ENCODE assay signal across 8 cellular contexts in the genomic region with DNA sequence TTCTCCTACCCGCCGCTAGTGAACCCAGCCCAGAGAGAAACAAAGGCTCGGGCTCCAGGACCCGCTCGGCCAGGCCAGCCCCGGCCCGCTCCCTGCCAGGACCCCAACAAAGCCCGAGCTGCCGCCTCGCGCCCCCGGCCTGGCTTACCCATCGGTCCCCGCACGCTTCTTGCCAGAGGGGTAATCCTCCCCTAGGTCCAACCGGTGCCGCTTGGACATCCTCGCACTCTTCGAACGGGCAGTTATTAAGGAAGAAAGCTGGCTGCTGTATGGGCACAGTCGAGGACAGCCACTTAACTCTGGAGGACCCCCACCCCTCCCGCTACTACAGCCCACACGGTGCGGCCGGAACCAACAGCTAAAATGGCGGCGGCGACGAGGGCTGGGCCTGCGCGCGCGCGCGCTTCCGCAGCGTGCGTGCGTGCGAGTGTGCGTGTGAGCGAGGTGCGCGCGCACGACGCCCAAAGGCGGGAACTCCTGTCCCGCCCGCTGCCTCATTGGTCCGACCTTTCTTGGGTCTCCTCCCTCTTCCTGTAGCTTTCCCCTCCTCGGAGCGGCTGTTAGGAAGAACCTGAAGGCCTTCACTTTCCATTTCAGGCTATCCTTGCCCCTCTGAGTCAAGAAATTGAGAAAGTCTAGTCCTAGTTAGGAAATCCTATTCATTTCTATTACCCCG. TPM values are rescaled to one million over a fixed set of nuclear protein-coding genes. Genes with fewer than 3 reads are reported as not detected.
A peak's percentile ranks its signal among the peaks of the same experiment; 100 is the strongest.
DNase-seq lines count a peak whose midpoint lies in the region; ATAC-seq and TF ChIP-seq lines count a peak whose summit lies in the region.

A gene (minus strand): TSS at position 380 of the 676 bp plus-strand sequence. CDS start 161 bp downstream, at position 219.

- H3K9ac ChIP-seq in liver (ENCODE audit: low read depth in 1 of 2, low read length in 2 of 2): peak within 1 kb of the TSS; percentile 95 to 98

- under 1% methylated on average over 54 of the region's 54 CpGs for WGBS in liver

- CTCF ChIA-PET in activated CD4-positive, alpha-beta memory T cell treated with anti-CD3 and anti-CD28 coated beads, Interleukin-2, amount 10 ng/mL, durations not matched to agents 7 days and 5 days (lab: Charles Lee): interaction anchor here (0.6 to 1.4 kb wide), 6 partner anchors 9 to 728 kb away, joined by 3 to 6 read pairs (median 4); a partner anchor contains a TSS

- peak within 1 kb of the TSS; percentile 97 for H3K27ac ChIP-seq in CD4-positive, CD25-positive, alpha-beta regulatory T cell (ENCODE audit: insufficient read depth, low read length, poor library complexity, severe bottlenecking)
- H3K27ac ChIP-seq in dorsolateral prefrontal cortex: peak within 1 kb of the TSS; percentile 73 to 99 (median 96)
- H3K27ac ChIP-seq in liver (ENCODE audit: low read depth in 1 of 2, low read length in 2 of 2): peak within 1 kb of the TSS; percentile 99

- H3K4me1 Mint-ChIP-seq in CD4-positive, CD25-positive, alpha-beta regulatory T cell: peaks cover 14 to 46% (median 33%) of the 10 kb centered on the region in 4 donors
- H3K4me1 Mint-ChIP-seq in activated CD4-positive, alpha-beta memory T cell treated with anti-CD3 and anti-CD28 coated beads, Interleukin-2, amount 10 ng/mL, durations not matched to agents 7 days and 5 days: peaks cover 42% of the 10 kb centered on the region

- TF ChIP-seq RAD21 in liver (IDR thresholded peaks at IDR 0.05): peak in 1 of 2 donors; percentile 20

- H3K4me3 Mint-ChIP-seq in CD4-positive, CD25-positive, alpha-beta regulatory T cell: peak within 1 kb of the TSS; percentile 93 to 100 (median 98)
- H3K4me3 Mint-ChIP-seq in activated CD4-positive, alpha-beta memory T cell treated with anti-CD3 and anti-CD28 coated beads, Interleukin-2, amount 10 ng/mL, durations not matched to agents 7 days and 5 days: peak within 1 kb of the TSS; percentile 90

- peak within 1 kb of the TSS; percentile 96 to 99 (median 97) for H3K27ac Mint-ChIP-seq in CD4-positive, CD25-positive, alpha-beta regulatory T cell
- peak within 1 kb of the TSS; percentile 85 for H3K27ac Mint-ChIP-seq in activated CD4-positive, alpha-beta memory T cell treated with anti-CD3 and anti-CD28 coated beads, Interleukin-2, amount 10 ng/mL, durations not matched to agents 7 days and 5 days

- peaks cover 0 to 5% (median 2%) of the 10 kb centered on the region in 7 donors for H3K9me3 Mint-ChIP-seq in CD4-positive, CD25-positive, alpha-beta regulatory T cell
- no peaks in the 10 kb centered on the region for H3K9me3 Mint-ChIP-seq in activated CD4-positive, alpha-beta memory T cell treated with anti-CD3 and anti-CD28 coated beads, Interleukin-2, amount 10 ng/mL, durations not matched to agents 7 days and 5 days

- intact Hi-C loops in dorsolateral prefrontal cortex (cut with DNase I): loop anchor here (1.0 to 5.0 kb wide), 4 partner anchors 74 to 328 kb away; a partner anchor contains a TSS

- H3K36me3 Mint-ChIP-seq in CD4-positive, CD25-positive, alpha-beta regulatory T cell: peaks cover 6% of the 10 kb centered on the region
- H3K36me3 Mint-ChIP-seq in activated CD4-positive, alpha-beta memory T cell treated with anti-CD3 and anti-CD28 coated beads, Interleukin-2, amount 10 ng/mL, durations not matched to agents 7 days and 5 days (ENCODE audit: low read depth): peaks cover 34% of the 10 kb centered on the region

- H3K4me3 ChIP-seq in CD4-positive, CD25-positive, alpha-beta regulatory T cell (ENCODE audit: low read depth, low read length): peak within 1 kb of the TSS; percentile 95
- peak within 1 kb of the TSS; percentile 65 to 100 (median 97) for H3K4me3 ChIP-seq in dorsolateral prefrontal cortex
- peak within 1 kb of the TSS; percentile 95 to 99 (median 98) for H3K4me3 ChIP-seq in liver (ENCODE audit: low read depth in 1 of 3, low read length in 3 of 3)

- H3K9me3 ChIP-seq in CD4-positive, CD25-positive, alpha-beta regulatory T cell (ENCODE audit: control insufficient read depth in 2 of 2, low read length in 2 of 2): peaks cover 0 to under 1% of the 10 kb centered on the region in 2 experiments
- no peaks in the 10 kb centered on the region for H3K9me3 ChIP-seq in liver (ENCODE audit: control insufficient read depth in 4 of 4, low read length in 3 of 4)

- H3K27me3 ChIP-seq in CD4-positive, CD25-positive, alpha-beta regulatory T cell (ENCODE audit: control insufficient read depth, insufficient read depth, low read length): no peaks in the 10 kb centered on the region
- H3K27me3 ChIP-seq in dorsolateral prefrontal cortex: no peaks in the 10 kb centered on the region
- no peaks in the 10 kb centered on the region for H3K27me3 ChIP-seq in liver (ENCODE audit: control insufficient read depth in 4 of 4, insufficient read depth in 4 of 4, low read length in 3 of 4)

- ATAC-seq in CD4-positive, CD25-positive, alpha-beta regulatory T cell (ENCODE audit: low read depth in 2 of 2): peak; percentile 95 to 97
- ATAC-seq in GM19438 (IDR thresholded peaks at IDR 0.05; ENCODE audit: low read depth, unreplicated experiment) (peak; percentile 82), HG03575 (IDR thresholded peaks at IDR 0.05; ENCODE audit: extremely low read depth, insufficient number of reproducible peaks, low FRiP score, unreplicated experiment) (peak; percentile 54)

- DNase-seq in CD4-positive, CD25-positive, alpha-beta regulatory T cell: peak; percentile 91 to 97 (median 92)
- peak; percentile 80 for DNase-seq in NCI-H82 treated with DMSO at 0.1 percent for 48 hours (lab: John Stamatoyannopoulos, UW; ENCODE audit: unreplicated experiment)
- peak; percentile 93 for DNase-seq in activated CD4-positive, alpha-beta memory T cell treated with anti-CD3 and anti-CD28 coated beads, Interleukin-2, amount 10 ng/mL, durations not matched to agents 7 days and 5 days
- peak; percentile 89 to 96 (median 94) for DNase-seq in dorsolateral prefrontal cortex
- peak; percentile 94 for DNase-seq in stimulated activated CD4-positive, alpha-beta T cell treated with anti-CD3 and anti-CD28 coated beads, Interleukin-4, amount 100 ng/mL, for 24 hours

- TF ChIP-seq CTCF in dorsolateral prefrontal cortex (IDR thresholded peaks at IDR 0.05 in 54 of 56, conservative IDR thresholded peaks at IDR 0.05 in 2 of 56; ENCODE audit: low read depth in 1 of 56, partially characterized antibody in 56 of 56): peak in 29 of 56 donors; percentile 2 to 53 (median 28)
- TF ChIP-seq CTCF in liver (IDR thresholded peaks at IDR 0.05; ENCODE audit: low read depth, low read length, missing input control): no peak

- no peaks in the 10 kb centered on the region for H3K36me3 ChIP-seq in CD4-positive, CD25-positive, alpha-beta regulatory T cell (ENCODE audit: control insufficient read depth, insufficient read depth, low read length)
- no peaks in the 10 kb centered on the region for H3K36me3 ChIP-seq in liver (ENCODE audit: control insufficient read depth in 4 of 4, insufficient read depth in 3 of 4, low read depth in 1 of 4, low read length in 3 of 4)

- no peaks in the 10 kb centered on the region for H3K27me3 Mint-ChIP-seq in CD4-positive, CD25-positive, alpha-beta regulatory T cell
- no peaks in the 10 kb centered on the region for H3K27me3 Mint-ChIP-seq in activated CD4-positive, alpha-beta memory T cell treated with anti-CD3 and anti-CD28 coated beads, Interleukin-2, amount 10 ng/mL, durations not matched to agents 7 days and 5 days

- POLR2A ChIA-PET in activated CD4-positive, alpha-beta memory T cell treated with anti-CD3 and anti-CD28 coated beads, Interleukin-2, amount 10 ng/mL, durations not matched to agents 7 days and 5 days (lab: Charles Lee): interaction anchor here (0.7 to 3.7 kb wide), 29 partner anchors 10 to 1328 kb away, joined by 3 to 46 read pairs (median 5); a partner anchor contains a TSS

- peaks cover 30% of the 10 kb centered on the region for H3K4me1 ChIP-seq in CD4-positive, CD25-positive, alpha-beta regulatory T cell (ENCODE audit: control insufficient read depth, insufficient read depth, low read length, poor library complexity, severe bottlenecking)
- peaks cover 6 to 18% (median 13%) of the 10 kb centered on the region in 4 donors for H3K4me1 ChIP-seq in liver (ENCODE audit: control insufficient read depth in 4 of 4, insufficient read depth in 4 of 4, low read length in 3 of 4)

TF ChIP-seq in liver, 16 proteins besides CTCF, POLR2A, EP300 and RAD21 (continues in another document):
- TF ChIP-seq RXRA (IDR thresholded peaks at IDR 0.05) (peak in 1 of 2 donors; percentile 5), HNF4A (conservative IDR thresholded peaks at IDR 0.05) (peak in 1 of 2 donors; percentile 25), FOXA2 (IDR thresholded peaks at IDR 0.05) (no peak), TAF1 (conservative IDR thresholded peaks at IDR 0.05) (peak; percentile 69), GABPA (IDR thresholded peaks at IDR 0.05 in 1 of 2, conservative IDR thresholded peaks at IDR 0.05 in 1 of 2) (peak in 1 of 2 donors; percentile 78), JUND (IDR thresholded peaks at IDR 0.05) (no peak), NR2F2 (IDR thresholded peaks at IDR 0.05) (no peak), FOXA1 (IDR thresholded peaks at IDR 0.05) (no peak), HNF4G (IDR thresholded peaks at IDR 0.05) (no peak)
- TF ChIP-seq, protein P1, sequence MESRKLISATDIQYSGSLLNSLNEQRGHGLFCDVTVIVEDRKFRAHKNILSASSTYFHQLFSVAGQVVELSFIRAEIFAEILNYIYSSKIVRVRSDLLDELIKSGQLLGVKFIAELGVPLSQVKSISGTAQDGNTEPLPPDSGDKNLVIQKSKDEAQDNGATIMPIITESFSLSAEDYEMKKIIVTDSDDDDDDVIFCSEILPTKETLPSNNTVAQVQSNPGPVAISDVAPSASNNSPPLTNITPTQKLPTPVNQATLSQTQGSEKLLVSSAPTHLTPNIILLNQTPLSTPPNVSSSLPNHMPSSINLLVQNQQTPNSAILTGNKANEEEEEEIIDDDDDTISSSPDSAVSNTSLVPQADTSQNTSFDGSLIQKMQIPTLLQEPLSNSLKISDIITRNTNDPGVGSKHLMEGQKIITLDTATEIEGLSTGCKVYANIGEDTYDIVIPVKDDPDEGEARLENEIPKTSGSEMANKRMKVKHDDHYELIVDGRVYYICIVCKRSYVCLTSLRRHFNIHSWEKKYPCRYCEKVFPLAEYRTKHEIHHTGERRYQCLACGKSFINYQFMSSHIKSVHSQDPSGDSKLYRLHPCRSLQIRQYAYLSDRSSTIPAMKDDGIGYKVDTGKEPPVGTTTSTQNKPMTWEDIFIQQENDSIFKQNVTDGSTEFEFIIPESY (IDR thresholded peaks at IDR 0.05): no peak
- TF ChIP-seq, protein P2, sequence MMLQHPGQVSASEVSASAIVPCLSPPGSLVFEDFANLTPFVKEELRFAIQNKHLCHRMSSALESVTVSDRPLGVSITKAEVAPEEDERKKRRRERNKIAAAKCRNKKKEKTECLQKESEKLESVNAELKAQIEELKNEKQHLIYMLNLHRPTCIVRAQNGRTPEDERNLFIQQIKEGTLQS (IDR thresholded peaks at IDR 0.05): no peak

RNA-seq across cellular contexts. Expression of the gene that starts here (rescaled TPM):
- total RNA-seq in CD4-positive, CD25-positive, alpha-beta regulatory T cell: 169 TPM
- 10 to 100 TPM; 43.2 to 72.0 (median 50.4) TPM for polyA plus RNA-seq in CD4-positive, CD25-positive, alpha-beta regulatory T cell
- 100 to 1,000 TPM; 150 TPM for total RNA-seq in activated CD4-positive, alpha-beta memory T cell treated with anti-CD3 and anti-CD28 coated beads, Interleukin-2, amount 10 ng/mL, durations not matched to agents 7 days and 5 days
- total RNA-seq in dorsolateral prefrontal cortex: 100 to 1,000 TPM in 19 of 120 experiments, 10 to 100 TPM in 101; 72.2 to 110 (median 93.0) TPM
- total RNA-seq in liver: 10 to 100 TPM; 73.7 to 80.9 TPM
- polyA plus RNA-seq in liver: 10 to 100 TPM; 25.2 to 29.3 TPM

Comparison
In these comparisons a context has a peak if more than half of its experiments do, and no peak if none do; other contexts are left out.
1. Peak in every context shown above with its lines: DNase-seq, ATAC-seq, H3K4me3 ChIP-seq and H3K27ac ChIP-seq.